9 cellular contexts compared by ENCODE assay signal in genomic region chr7:73314271-73314670, GRCh38. TPM values are rescaled to one million over a fixed set of nuclear protein-coding genes. Genes with fewer than 3 reads are reported as not detected.
"Had no signal": no experiment of that assay in that cellular context is flagged by ENCODE, and none has a peak within 500 bp of the region (broad histone marks: within the 10 kb centered on the region; RNA-seq: fewer than 3 reads in every experiment).

No MANE protein-coding gene starts in this region.

- H3K4me2 ChIP-seq: GM23338 had no signal

- H3K4me1 Mint-ChIP-seq: GM23338, H9 had no signal

- H3K27ac ChIP-seq: HL-60 had no signal

- H3K27ac Mint-ChIP-seq: GM23338, H9 had no signal

- H2AFZ ChIP-seq: GM23338 had no signal

- DNase-seq: H9, HCEC 1CT, KG1 had no signal

- H3K4me3 ChIP-seq: GM23338, K562 had no signal

- H3K4me3 Mint-ChIP-seq: GM23338, H9 had no signal

- H3K9me3 Mint-ChIP-seq: GM23338 had no signal

- ATAC-seq: GM23338, HepG2, K562 had no signal

RNA-seq across cellular contexts. Expression of gene TRIM50, which starts 13.6 kb away (rescaled TPM):
- total RNA-seq: H1, H9, HT1080, K562 had no signal
- polyA plus RNA-seq: GM23338, K562 had no signal

RNA-seq across cellular contexts. Expression of gene FKBP6, which starts 13.7 kb away (rescaled TPM):
- total RNA-seq: GM23338, H9, HT1080, K562 had no signal
- polyA plus RNA-seq: K562 had no signal
